ENCODE assay signal across 20 cellular contexts in the genomic region with DNA sequence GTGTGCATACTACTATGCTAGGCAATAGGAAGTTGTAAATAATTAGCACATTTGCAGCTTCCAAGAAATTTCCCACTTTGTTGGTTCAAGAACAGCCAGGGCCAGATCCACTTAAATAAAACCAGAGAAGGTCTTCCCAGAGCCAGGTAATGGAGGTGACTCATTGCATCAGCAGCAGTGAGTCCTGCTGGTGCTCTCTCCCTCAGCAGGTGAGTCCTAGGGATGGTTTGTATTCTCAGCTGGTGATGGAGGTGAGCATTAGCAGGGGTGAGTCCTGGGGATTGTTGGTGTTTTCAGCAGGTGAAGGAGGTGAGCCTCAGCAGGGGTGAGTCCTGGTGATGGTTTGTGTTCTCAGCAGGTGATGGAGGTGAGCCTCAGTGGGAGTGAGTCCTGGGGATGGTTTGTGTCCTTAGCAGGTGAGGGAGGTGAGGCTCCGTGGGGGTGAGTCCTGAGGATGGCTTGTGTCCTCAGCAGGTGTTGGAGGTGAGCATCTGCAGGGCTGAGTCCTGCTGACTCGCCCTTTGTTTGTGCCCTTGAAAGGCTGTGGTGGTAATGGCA.
"Had no signal": no experiment of that assay in that cellular context is flagged by ENCODE, and none has a peak within 500 bp of the region (broad histone marks: within the 10 kb centered on the region; RNA-seq: fewer than 3 reads in every experiment).

No MANE protein-coding gene starts in this region.

- H3K27me3 ChIP-seq: Peyer's patch had no signal

- H3K4me3 ChIP-seq: Peyer's patch had no signal

- DNase-seq: activated CD4-positive, alpha-beta T cell treated with anti-CD3 and anti-CD28 coated beads for 48 hours; activated CD4-positive, alpha-beta T cell treated with anti-CD3 and anti-CD28 coated beads, Interleukin-2, amount 50 U/mL, for 4 hours; activated CD4-positive, CD25-positive, alpha-beta regulatory T cell treated with anti-CD3 and anti-CD28 coated beads, Interleukin-2, amount 50 U/mL, for 72 hours; activated CD8-positive, alpha-beta T cell treated with anti-CD3 and anti-CD28 coated beads, Interleukin-2, amount 10 ng/mL, durations not matched to agents 7 days and 5 days; activated effector memory CD4-positive, alpha-beta T cell treated with anti-CD3 and anti-CD28 coated beads, Interleukin-2, amount 50 U/mL, for 16 hours; activated naive CD4-positive, alpha-beta T cell treated with Interleukin-2 at 50 U/mL for 16 hours; activated T-cell treated with anti-CD3 and anti-CD28 coated beads, Interleukin-2, amount 50 U/mL, for 4 hours; amygdala; IMR-90; Kasumi-1; KBM-7; MV-4-11; NCI-H1092 treated with DMSO at 0.1 percent for 48 hours; NCI-H1417 treated with DMSO at 0.1 percent for 48 hours; NCI-H1694; NCI-H2029; NCI-H510A treated with DMSO at 0.1 percent for 48 hours; Peyer's patch; SHP77 treated with DMSO at 0.1 percent for 48 hours had no signal

- H3K27ac ChIP-seq: Peyer's patch had no signal

- H3K36me3 ChIP-seq: Peyer's patch had no signal

- ATAC-seq: activated CD8-positive, alpha-beta T cell treated with anti-CD3 and anti-CD28 coated beads, Interleukin-2, amount 10 ng/mL, durations not matched to agents 7 days and 5 days; activated T-cell treated with anti-CD3 and anti-CD28 coated beads, Interleukin-2, amount 50 U/mL, for 4 hours had no signal

- H3K4me1 ChIP-seq: Peyer's patch had no signal

- FAIRE-seq: astrocyte had no signal
